11 cellular contexts compared by ENCODE assay signal in genomic region chrX:7194606-7195005, GRCh38.
"Had no signal": no experiment of that assay in that cellular context is flagged by ENCODE, and none has a peak within 500 bp of the region (broad histone marks: within the 10 kb centered on the region; RNA-seq: fewer than 3 reads in every experiment).

No MANE protein-coding gene starts in this region.

- H2AFZ ChIP-seq: GM23248, GM23338 had no signal

- H3K36me3 ChIP-seq: HAP-1 had no signal

- H3K27ac ChIP-seq: GM23248 had no signal

- FAIRE-seq: H1, H54 had no signal

- H3K4me2 ChIP-seq: GM23338 had no signal

- DNase-seq: GM23248, GOT3, H7, H9, HCEC 1CT, HFFc6 had no signal

- H3K9ac ChIP-seq: GM23248 had no signal

- H3K4me3 ChIP-seq: GM23248, GM23338, HAP-1 had no signal

- H3K9me3 ChIP-seq: HAP-1 had no signal

- ATAC-seq: GM23338, HCT116 had no signal
